Comparison of ENCODE assay signal across 1 cellular context in the genomic region with DNA sequence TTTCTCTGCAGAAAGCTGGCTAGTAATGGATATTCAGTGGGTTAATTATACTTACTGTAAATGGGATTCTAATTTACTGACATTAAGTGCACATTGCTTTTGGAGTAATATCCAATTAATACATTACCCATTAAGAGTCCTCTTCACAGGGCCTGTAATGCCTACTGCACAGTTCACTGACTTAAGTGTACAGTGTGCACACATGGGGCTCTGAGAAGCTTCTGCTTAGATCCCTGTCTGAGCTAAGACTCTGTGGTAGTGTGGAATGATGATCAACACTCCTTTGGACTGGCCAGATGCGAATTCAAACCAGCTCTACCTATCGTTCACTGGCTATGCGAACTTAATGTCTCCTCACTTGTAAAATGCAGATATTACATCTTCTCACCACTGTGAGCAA.
TF ChIP-seq lines count a peak whose summit lies in the region.

No MANE protein-coding gene starts in this region.

TF ChIP-seq in H1, 55 proteins besides CTCF, POLR2A, EP300 and RAD21 (continued from another document):
- TF ChIP-seq SUZ12 (IDR thresholded peaks at IDR 0.05; ENCODE audit: low read length) (no peak), CEBPB (IDR thresholded peaks at IDR 0.05; ENCODE audit: low read depth, low read length) (no peak), TEAD4 (IDR thresholded peaks at IDR 0.05; ENCODE audit: low read depth, low read length) (no peak), BCL11A (IDR thresholded peaks at IDR 0.05; ENCODE audit: low read depth in 2 of 2, low read length in 2 of 2) (no peak), TAF1 (IDR thresholded peaks at IDR 0.05; ENCODE audit: low read depth, low read length) (no peak), KDM1A (IDR thresholded peaks at IDR 0.05; ENCODE audit: borderline replicate concordance, low read length) (no peak), CREB1 (IDR thresholded peaks at IDR 0.05) (no peak), NANOG (IDR thresholded peaks at IDR 0.05; ENCODE audit: insufficient read depth, low read depth, low read length, poor library complexity, severe bottlenecking) (no peak), CTBP2 (IDR thresholded peaks at IDR 0.05; ENCODE audit: borderline replicate concordance, insufficient read depth, insufficient read length, low read length) (no peak), RNF2 (IDR thresholded peaks at IDR 0.05; ENCODE audit: borderline replicate concordance, low read depth, low read length, missing control alignments, poor library complexity, severe bottlenecking) (no peak), JUND (IDR thresholded peaks at IDR 0.05; ENCODE audit: low read length) (no peak), TAF7 (optimal IDR thresholded peaks at IDR 0.05; ENCODE audit: borderline replicate concordance, low read depth, low read length) (no peak), GTF2F1 (IDR thresholded peaks at IDR 0.05; ENCODE audit: borderline replicate concordance, low read depth, low read length) (no peak), GABPA (IDR thresholded peaks at IDR 0.05; ENCODE audit: borderline replicate concordance, insufficient read depth, low read length) (no peak)
- TF ChIP-seq, protein P1, sequence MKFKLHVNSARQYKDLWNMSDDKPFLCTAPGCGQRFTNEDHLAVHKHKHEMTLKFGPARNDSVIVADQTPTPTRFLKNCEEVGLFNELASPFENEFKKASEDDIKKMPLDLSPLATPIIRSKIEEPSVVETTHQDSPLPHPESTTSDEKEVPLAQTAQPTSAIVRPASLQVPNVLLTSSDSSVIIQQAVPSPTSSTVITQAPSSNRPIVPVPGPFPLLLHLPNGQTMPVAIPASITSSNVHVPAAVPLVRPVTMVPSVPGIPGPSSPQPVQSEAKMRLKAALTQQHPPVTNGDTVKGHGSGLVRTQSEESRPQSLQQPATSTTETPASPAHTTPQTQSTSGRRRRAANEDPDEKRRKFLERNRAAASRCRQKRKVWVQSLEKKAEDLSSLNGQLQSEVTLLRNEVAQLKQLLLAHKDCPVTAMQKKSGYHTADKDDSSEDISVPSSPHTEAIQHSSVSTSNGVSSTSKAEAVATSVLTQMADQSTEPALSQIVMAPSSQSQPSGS (IDR thresholded peaks at IDR 0.05; ENCODE audit: low read length) = no peak
